15 cellular contexts compared by ENCODE assay signal in genomic region chr4:143281507-143282169, GRCh38. TPM values are rescaled to one million over a fixed set of nuclear protein-coding genes. Genes with fewer than 3 reads are reported as not detected.
DNase-seq lines count a peak whose midpoint lies in the region; ATAC-seq and TF ChIP-seq lines count a peak whose summit lies in the region.
"Had no signal": no experiment of that assay in that cellular context is flagged by ENCODE, and none has a peak within 500 bp of the region (broad histone marks: within the 10 kb centered on the region; RNA-seq: fewer than 3 reads in every experiment).

No MANE protein-coding gene starts in this region.

- H3K4me2 ChIP-seq in Karpas-422 (ENCODE audit: low read depth, low read length, poor library complexity, severe bottlenecking) (no peak overlapping the region), parathyroid adenoma (ENCODE audit: low read length) (no peak overlapping the region)

- H3K9me2 ChIP-seq in Karpas-422 (replicated peaks; ENCODE audit: insufficient read depth, low read length): no peaks in the 10 kb centered on the region

- H3K36me3 ChIP-seq in Karpas-422 (ENCODE audit: insufficient read depth, low read length) (no peaks in the 10 kb centered on the region), parathyroid adenoma (ENCODE audit: control insufficient read depth, insufficient read depth, low read length) (no peaks in the 10 kb centered on the region), psoas muscle (ENCODE audit: insufficient read depth in 1 of 2, low read depth in 1 of 2) (no peaks in the 10 kb centered on the region), uterus (no peaks in the 10 kb centered on the region)
- H3K36me3 ChIP-seq: SJSA1, suprapubic skin had no signal

- intact Hi-C loops in psoas muscle (cut with DNase I) (no loop called here), uterus (cut with DNase I; ENCODE audit: low total_unique reads) (no loop called here)

- DNase-seq in Karpas-422 (peak; percentile 4), HCEC 1CT (no peak), psoas muscle (no peak), uterus (no peak)
- DNase-seq: C1 segment of cervical spinal cord, EL, hypothalamus, NCI-H2029 treated with DMSO at 0.1 percent for 48 hours had no signal

- TF ChIP-seq POLR2A in uterus (IDR thresholded peaks at IDR 0.05): no peak

- H3K79me2 ChIP-seq in Karpas-422 (ENCODE audit: low read length): no peaks in the 10 kb centered on the region
- no peaks in the 10 kb centered on the region for H3K79me2 ChIP-seq in parathyroid adenoma

- H3K9ac ChIP-seq in Karpas-422 (ENCODE audit: low read length) (no peak overlapping the region), parathyroid adenoma (no peak overlapping the region)

- H3K27me3 ChIP-seq in Karpas-422 (ENCODE audit: low read length) (no peaks in the 10 kb centered on the region), parathyroid adenoma (ENCODE audit: control insufficient read depth, insufficient read depth, low read length) (no peaks in the 10 kb centered on the region), psoas muscle (ENCODE audit: insufficient read depth in 3 of 3, low read length in 2 of 3) (no peaks in the 10 kb centered on the region), uterus (no peaks in the 10 kb centered on the region)
- H3K27me3 ChIP-seq: SJSA1, suprapubic skin had no signal

- H3K4me1 ChIP-seq in Karpas-422 (ENCODE audit: low read length): no peaks in the 10 kb centered on the region
- no peaks in the 10 kb centered on the region for H3K4me1 ChIP-seq in parathyroid adenoma
- H3K4me1 ChIP-seq in psoas muscle: peaks cover 12% of the 10 kb centered on the region
- no peaks in the 10 kb centered on the region for H3K4me1 ChIP-seq in uterus

- TF ChIP-seq CTCF in parathyroid adenoma (IDR thresholded peaks at IDR 0.05): no peak
- TF ChIP-seq CTCF in psoas muscle (IDR thresholded peaks at IDR 0.05): no peak
- no peak for TF ChIP-seq CTCF in uterus (IDR thresholded peaks at IDR 0.05)

- WGBS in psoas muscle, 3 donors: 84 to 89% (median 85%) methylated on average over 4 of the region's 4 CpGs

- no peak overlapping the region for H3K4me3 ChIP-seq in Karpas-422 (ENCODE audit: low read length)
- no peak overlapping the region for H3K4me3 ChIP-seq in parathyroid adenoma (ENCODE audit: low read depth, low read length)
- no peak overlapping the region for H3K4me3 ChIP-seq in psoas muscle
- no peak overlapping the region for H3K4me3 ChIP-seq in uterus
- H3K4me3 ChIP-seq: SJSA1, skin epidermis, suprapubic skin had no signal

- H3K9me3 ChIP-seq in Karpas-422 (ENCODE audit: low read length) (no peaks in the 10 kb centered on the region), parathyroid adenoma (ENCODE audit: control insufficient read depth, low read length) (no peaks in the 10 kb centered on the region), psoas muscle (no peaks in the 10 kb centered on the region), uterus (no peaks in the 10 kb centered on the region)
- H3K9me3 ChIP-seq: suprapubic skin had no signal

- no peak overlapping the region for H2AFZ ChIP-seq in Karpas-422 (ENCODE audit: low read length)
- no peak overlapping the region for H2AFZ ChIP-seq in parathyroid adenoma

- H3K27ac ChIP-seq in Karpas-422 (ENCODE audit: low read length): no peak overlapping the region
- H3K27ac ChIP-seq in parathyroid adenoma: peak overlapping the region; percentile 32
- H3K27ac ChIP-seq in psoas muscle: no peak overlapping the region
- no peak overlapping the region for H3K27ac ChIP-seq in uterus
- H3K27ac ChIP-seq: HL-60, SJSA1, suprapubic skin had no signal

- ATAC-seq in GM19351 (IDR thresholded peaks at IDR 0.05; ENCODE audit: unreplicated experiment): peak; percentile 83
- ATAC-seq in HG02870 (IDR thresholded peaks at IDR 0.05; ENCODE audit: unreplicated experiment): peak; percentile 40
- no peak for ATAC-seq in psoas muscle

- no peaks in the 10 kb centered on the region for H4K20me1 ChIP-seq in Karpas-422 (ENCODE audit: insufficient read depth, low read depth, low read length)

RNA-seq across cellular contexts. Expression of gene GAB1, which starts 55.0 kb away (rescaled TPM):
- 0.58 TPM in 1 of 2 replicates, not detected in the other for total RNA-seq in Karpas-422 (2014; rRNA removed; shearing (Covaris generic); ENCODE audit: low replicate concordance)
- total RNA-seq in psoas muscle (10 to 100 TPM; 10.1 to 20.3 (median 15.2) TPM), uterus (10 to 100 TPM; 50.4 to 65.3 (median 63.7) TPM)
- polyA plus RNA-seq in psoas muscle: 1 to 10 TPM; 1.0 to 9.1 (median 3.2) TPM

Comparison
In these comparisons a context has a peak if more than half of its experiments do, and no peak if none do; other contexts are left out.
1. ATAC-seq: peak in GM19351 (single experiment) and HG02870 (single experiment); none in psoas muscle (0 of 4).